Comparison of ENCODE assay signal across 9 cellular contexts in genomic region chr6:21348462-21349195, GRCh38.
DNase-seq lines count a peak whose midpoint lies in the region; ATAC-seq lines count a peak whose summit lies in the region.
"Had no signal": no experiment of that assay in that cellular context is flagged by ENCODE, and none has a peak within 500 bp of the region (broad histone marks: within the 10 kb centered on the region; RNA-seq: fewer than 3 reads in every experiment).

No MANE protein-coding gene starts in this region.

- DNase-seq in AG08396 (ENCODE audit: low spot score): peak; percentile 42
- DNase-seq in MG63: peak; percentile 67
- peak; percentile 63 for DNase-seq in dedifferentiated amniotic fluid mesenchymal stem cell (ENCODE audit: extremely low spot score)
- peak; percentile 87 for DNase-seq in myocyte (ENCODE audit: low read depth)
- no peak for DNase-seq in hippocampal formation (lab: John Stamatoyannopoulos, UW)
- no peak for DNase-seq in NOMO-1 treated with DMSO at 0.1 percent for 48 hours (lab: John Stamatoyannopoulos, UW; ENCODE audit: unreplicated experiment)
- DNase-seq in stimulated activated CD4-positive, alpha-beta T cell treated with anti-CD3 and anti-CD28 coated beads, Interleukin-12 subunit alpha, Interleukin-12 subunit beta, amount 100 ng/mL, for 4 hours: no peak
- DNase-seq: activated naive CD4-positive, alpha-beta T cell treated with anti-CD3 and anti-CD28 coated beads for 36 hours had no signal

- no peaks in the 10 kb centered on the region for H3K9me3 ChIP-seq in MG63

- ATAC-seq in GM21390 (IDR thresholded peaks at IDR 0.05; ENCODE audit: unreplicated experiment): no peak

- no peak overlapping the region for H3K4me3 ChIP-seq in MG63

- no peaks in the 10 kb centered on the region for H3K36me3 ChIP-seq in MG63

- no peaks in the 10 kb centered on the region for H3K27me3 ChIP-seq in MG63

Comparison
In these comparisons a context has a peak if more than half of its experiments do, and no peak if none do; other contexts are left out.
1. DNase-seq: peak in AG08396 (single experiment), MG63 (single experiment), dedifferentiated amniotic fluid mesenchymal stem cell (single experiment) and myocyte (single experiment); none in hippocampal formation (0 of 2), NOMO-1 treated with DMSO at 0.1 percent for 48 hours (single experiment) and stimulated activated CD4-positive, alpha-beta T cell treated with anti-CD3 and anti-CD28 coated beads, Interleukin-12 subunit alpha, Interleukin-12 subunit beta, amount 100 ng/mL, for 4 hours (single experiment).